10 cellular contexts compared by ENCODE assay signal in genomic region chr20:49568491-49569151, GRCh38. TPM values are rescaled to one million over a fixed set of nuclear protein-coding genes. Genes with fewer than 3 reads are reported as not detected.
DNase-seq lines count a peak whose midpoint lies in the region; ATAC-seq and TF ChIP-seq lines count a peak whose summit lies in the region.
"Had no signal": no experiment of that assay in that cellular context is flagged by ENCODE, and none has a peak within 500 bp of the region (broad histone marks: within the 10 kb centered on the region; RNA-seq: fewer than 3 reads in every experiment).

No MANE protein-coding gene starts in this region.

- no peaks in the 10 kb centered on the region for H3K27me3 ChIP-seq in prostate gland (replicated peaks; ENCODE audit: insufficient read depth)

- TF ChIP-seq CTCF in HEK293 (tag by site-specific recombination; IDR thresholded peaks at IDR 0.05) (no peak), astrocyte of the spinal cord (IDR thresholded peaks at IDR 0.05; ENCODE audit: low read depth, low read length) (no peak), prostate gland (IDR thresholded peaks at IDR 0.05) (no peak)

- H3K36me3 Mint-ChIP-seq in activated CD4-positive, alpha-beta T cell treated with anti-CD3 and anti-CD28 coated beads, Interleukin-2, amount 10 ng/mL, durations not matched to agents 7 days and 5 days (ENCODE audit: low read depth) = no peaks in the 10 kb centered on the region

- H3K4me1 ChIP-seq in HEK293 (ENCODE audit: control insufficient read depth, insufficient read depth, low read length) (no peaks in the 10 kb centered on the region), prostate gland (replicated peaks) (no peaks in the 10 kb centered on the region)

- no peak for TF ChIP-seq POLR2A in prostate gland (IDR thresholded peaks at IDR 0.05)

- DNase-seq in astrocyte of the spinal cord (ENCODE audit: low read depth, low spot score) (no peak), prostate gland (ENCODE audit: low spot score) (no peak), T1000 (lab: John Stamatoyannopoulos, UW) (no peak)
- no peak for DNase-seq in activated CD4-positive, alpha-beta T cell treated with anti-CD3 and anti-CD28 coated beads, Interleukin-2, amount 10 ng/mL, durations not matched to agents 7 days and 5 days
- DNase-seq: activated CD4-positive, CD25-positive, alpha-beta regulatory T cell treated with anti-CD3 and anti-CD28 coated beads, Interleukin-2, amount 50 U/mL, for 72 hours; stimulated activated CD4-positive, alpha-beta T cell treated with anti-CD3 and anti-CD28 coated beads, Interleukin-4, amount 100 ng/mL, for 1 hour had no signal

- H3K4me1 Mint-ChIP-seq in activated CD4-positive, alpha-beta T cell treated with anti-CD3 and anti-CD28 coated beads, Interleukin-2, amount 10 ng/mL, durations not matched to agents 7 days and 5 days = peaks cover 28% of the 10 kb centered on the region

- H3K4me3 ChIP-seq in HEK293 (ENCODE audit: low read depth, low read length) (no peak overlapping the region), astrocyte of the spinal cord (ENCODE audit: low read depth, low read length) (peak overlapping the region; percentile 2), iPS-11a (ENCODE audit: low read depth, low read length) (peak overlapping the region; percentile 31), prostate gland (no peak overlapping the region)

- in situ Hi-C loops in astrocyte of the spinal cord (cut with HindIII; ENCODE audit: low sequenced_read_pairs) = no loop called here

- CTCF ChIA-PET in HEK293 (lab: Yijun Ruan, JAX) = interaction anchor here (0.6 to 0.9 kb wide), 3 partner anchors 32 to 40 kb away, joined by 3 to 5 read pairs (median 3); no protein-coding TSS in a partner anchor
- CTCF ChIA-PET in activated CD4-positive, alpha-beta T cell treated with anti-CD3 and anti-CD28 coated beads, Interleukin-2, amount 10 ng/mL, durations not matched to agents 7 days and 5 days (lab: Charles Lee) = interaction anchor here (1.0 to 2.1 kb wide), 4 partner anchors 10 to 43 kb away, joined by 3 to 11 read pairs (median 4); no protein-coding TSS in a partner anchor

- peaks cover 58% of the 10 kb centered on the region for H3K27me3 Mint-ChIP-seq in activated CD4-positive, alpha-beta T cell treated with anti-CD3 and anti-CD28 coated beads, Interleukin-2, amount 10 ng/mL, durations not matched to agents 7 days and 5 days

- intact Hi-C loops in prostate gland (cut with DNase I) = no loop called here

- no peak for ATAC-seq in esophagus mucosa
- no peak for ATAC-seq in GM21390 (IDR thresholded peaks at IDR 0.05; ENCODE audit: unreplicated experiment)

- H3K4me3 Mint-ChIP-seq in activated CD4-positive, alpha-beta T cell treated with anti-CD3 and anti-CD28 coated beads, Interleukin-2, amount 10 ng/mL, durations not matched to agents 7 days and 5 days = no peak overlapping the region

- H3K9me3 ChIP-seq in HEK293 (ENCODE audit: control insufficient read depth, insufficient read depth, low read depth, low read length) (no peaks in the 10 kb centered on the region), prostate gland (no peaks in the 10 kb centered on the region)

- no peak overlapping the region for H3K27ac ChIP-seq in HEK293 (ENCODE audit: extremely low read depth, low read depth, low read length)
- peak overlapping the region; percentile 69 to 79 for H3K27ac ChIP-seq in prostate gland

- POLR2A ChIA-PET in HEK293 (lab: Yijun Ruan, JAX) = no interaction called here
- POLR2A ChIA-PET in activated CD4-positive, alpha-beta T cell treated with anti-CD3 and anti-CD28 coated beads, Interleukin-2, amount 10 ng/mL, durations not matched to agents 7 days and 5 days (lab: Charles Lee) = no interaction called here

- no peak overlapping the region for H3K27ac Mint-ChIP-seq in activated CD4-positive, alpha-beta T cell treated with anti-CD3 and anti-CD28 coated beads, Interleukin-2, amount 10 ng/mL, durations not matched to agents 7 days and 5 days

- 57% methylated on average over 14 of the region's 14 CpGs for whole genome bisulfite sequencing in prostate gland

- no peaks in the 10 kb centered on the region for H3K36me3 ChIP-seq in HEK293 (ENCODE audit: control insufficient read depth in 2 of 2, insufficient read depth in 1 of 2, low read length in 2 of 2)
- no peaks in the 10 kb centered on the region for H3K36me3 ChIP-seq in prostate gland

- H3K9me3 Mint-ChIP-seq in activated CD4-positive, alpha-beta T cell treated with anti-CD3 and anti-CD28 coated beads, Interleukin-2, amount 10 ng/mL, durations not matched to agents 7 days and 5 days = no peaks in the 10 kb centered on the region

TF ChIP-seq in HEK293, 187 proteins besides CTCF, POLR2A, EP300 and RAD21 (continues in another document):
- TF ChIP-seq SETDB1 (IDR thresholded peaks at IDR 0.05; ENCODE audit: insufficient read length, low read length) (no peak), ZNF76 (tag by site-specific recombination; IDR thresholded peaks at IDR 0.05; ENCODE audit: borderline replicate concordance, low read depth) (peak; percentile 35; the same call in 1 of the 2 replicates), ZFP37 (tag by site-specific recombination; IDR thresholded peaks at IDR 0.05) (no peak), ZFHX2 (tag by site-specific recombination; conservative IDR thresholded peaks at IDR 0.05) (peak; percentile 87), PRDM4 (tag by site-specific recombination; IDR thresholded peaks at IDR 0.05) (no peak), PRDM1 (tag by site-specific recombination; IDR thresholded peaks at IDR 0.05) (no peak), ZNF629 (tag by site-specific recombination; IDR thresholded peaks at IDR 0.05) (no peak), AEBP2 (tag by site-specific recombination; IDR thresholded peaks at IDR 0.05; ENCODE audit: borderline replicate concordance) (no peak), ZNF398 (tag by site-specific recombination; IDR thresholded peaks at IDR 0.05) (peak; percentile 84), ZNF132 (tag by site-specific recombination; IDR thresholded peaks at IDR 0.05; ENCODE audit: borderline replicate concordance) (no peak), GLIS2 (tag by site-specific recombination; IDR thresholded peaks at IDR 0.05) (no peak), SP2 (tag by site-specific recombination; IDR thresholded peaks at IDR 0.05) (peak; percentile 40; the same call in 1 of the 2 replicates), ZNF311 (tag by site-specific recombination; IDR thresholded peaks at IDR 0.05; ENCODE audit: borderline replicate concordance) (no peak), ZNF366 (tag by site-specific recombination; conservative IDR thresholded peaks at IDR 0.05) (0 out of 2 replicates have a peak, but pooled peaks have one; percentile 26), ZNF266 (tag by site-specific recombination; IDR thresholded peaks at IDR 0.05; ENCODE audit: low read depth) (no peak), REPIN1 (tag by site-specific recombination; IDR thresholded peaks at IDR 0.05; ENCODE audit: low read depth) (no peak), ZNF561 (tag by site-specific recombination; IDR thresholded peaks at IDR 0.05; ENCODE audit: borderline replicate concordance) (no peak), ZIC2 (tag by site-specific recombination; IDR thresholded peaks at IDR 0.05) (no peak), ZNF830 (tag by site-specific recombination; IDR thresholded peaks at IDR 0.05; ENCODE audit: low read depth) (no peak)

RNA-seq across cellular contexts. Expression of gene PTGIS, which starts 0.7 kb away (rescaled TPM):
- total RNA-seq in prostate gland = 10 to 100 TPM; 12.9 to 34.6 TPM
- total RNA-seq in esophagus mucosa = 2.9 TPM
- under 1 TPM; 0.40 to 0.62 TPM for total RNA-seq in activated CD4-positive, alpha-beta T cell treated with anti-CD3 and anti-CD28 coated beads, Interleukin-2, amount 10 ng/mL, durations not matched to agents 7 days and 5 days

Comparison
In these comparisons a context has a peak if more than half of its experiments do, and no peak if none do; other contexts are left out.
1. H3K4me3 ChIP-seq: peak in astrocyte of the spinal cord (single experiment) and iPS-11a (single experiment); none in HEK293 (single experiment) and prostate gland (0 of 2).